Comparison of ENCODE assay signal across 22 cellular contexts in genomic region chr11:63242089-63242762, GRCh38. TPM values are rescaled to one million over a fixed set of nuclear protein-coding genes. Genes with fewer than 3 reads are reported as not detected.
DNase-seq lines count a peak whose midpoint lies in the region; ATAC-seq and TF ChIP-seq lines count a peak whose summit lies in the region.
"Had no signal": no experiment of that assay in that cellular context is flagged by ENCODE, and none has a peak within 500 bp of the region (broad histone marks: within the 10 kb centered on the region; RNA-seq: fewer than 3 reads in every experiment).

No MANE protein-coding gene starts in this region.

- peak overlapping the region; percentile 14; the same call in 1 of the 2 replicates for H3K4me3 ChIP-seq in Jurkat, Clone E6-1 (ENCODE audit: low read length)
- H3K4me3 ChIP-seq in esophagus (ENCODE audit: low read depth in 1 of 2, low read length in 2 of 2) (no peak overlapping the region), psoas muscle (no peak overlapping the region)

- no peak overlapping the region for H3K27ac Mint-ChIP-seq in activated CD4-positive, alpha-beta T cell treated with anti-CD3 and anti-CD28 coated beads for 36 hours
- peak overlapping the region in 3 of 10 donors; percentile 0 to 66 (median 3) for H3K27ac Mint-ChIP-seq in naive thymus-derived CD8-positive, alpha-beta T cell

- H3K36me3 ChIP-seq in esophagus (ENCODE audit: control insufficient read depth in 2 of 2, insufficient read depth in 2 of 2, low read length in 1 of 2) (no peaks in the 10 kb centered on the region), psoas muscle (ENCODE audit: insufficient read depth in 1 of 2, low read depth in 1 of 2) (no peaks in the 10 kb centered on the region)

- no peak for DNase-seq in activated CD4-positive, alpha-beta T cell treated with anti-CD3 and anti-CD28 coated beads for 36 hours
- DNase-seq in activated CD4-positive, alpha-beta T cell treated with anti-CD3 and anti-CD28 coated beads for 4 hours, result no peak
- DNase-seq in Jurkat, Clone E6-1 (ENCODE audit: low read depth, low spot score), result peak; percentile 85
- DNase-seq in naive thymus-derived CD8-positive, alpha-beta T cell, result peak in 2 of 10 donors; percentile 20 to 31
- DNase-seq in psoas muscle, result no peak
- no peak for DNase-seq in GM03348 (ENCODE audit: low spot score)
- DNase-seq in NCI-H1436 treated with DMSO at 0.1 percent for 48 hours (lab: John Stamatoyannopoulos, UW), result no peak
- DNase-seq: AML-193, EL, KG1, NCI-H1417, NCI-H187 treated with DMSO at 0.1 percent for 48 hours, NCI-H345, NCI-H524 treated with DMSO at 0.1 percent for 48 hours, PC-3, RPMI8226, SHP77 treated with DMSO at 0.1 percent for 48 hours, SK-N-SH had no signal

- no peak for TF ChIP-seq CTCF in psoas muscle (IDR thresholded peaks at IDR 0.05)

- peak; percentile 36 for ATAC-seq in activated CD4-positive, alpha-beta T cell treated with anti-CD3 and anti-CD28 coated beads for 36 hours
- peak; percentile 39 to 68 for ATAC-seq in naive thymus-derived CD8-positive, alpha-beta T cell
- no peak for ATAC-seq in psoas muscle
- ATAC-seq: PC-3 had no signal

- no peak overlapping the region for H3K4me3 Mint-ChIP-seq in activated CD4-positive, alpha-beta T cell treated with anti-CD3 and anti-CD28 coated beads for 36 hours
- H3K4me3 Mint-ChIP-seq in naive thymus-derived CD8-positive, alpha-beta T cell, result peak overlapping the region in 4 of 10 donors; percentile 25 to 59 (median 36)

- peaks cover 15% of the 10 kb centered on the region for H3K4me1 Mint-ChIP-seq in activated CD4-positive, alpha-beta T cell treated with anti-CD3 and anti-CD28 coated beads for 36 hours
- peaks cover 7 to 20% (median 18%) of the 10 kb centered on the region in 4 donors for H3K4me1 Mint-ChIP-seq in naive thymus-derived CD8-positive, alpha-beta T cell

- no peaks in the 10 kb centered on the region for H3K9me3 Mint-ChIP-seq in activated CD4-positive, alpha-beta T cell treated with anti-CD3 and anti-CD28 coated beads for 36 hours (ENCODE audit: low read depth)
- H3K9me3 Mint-ChIP-seq in naive thymus-derived CD8-positive, alpha-beta T cell, result peaks cover 0 to 5% (median 2%) of the 10 kb centered on the region in 9 donors

- POLR2A ChIA-PET in activated CD4-positive, alpha-beta T cell treated with anti-CD3 and anti-CD28 coated beads for 36 hours (lab: Charles Lee), result no interaction called here
- POLR2A ChIA-PET in naive thymus-derived CD8-positive, alpha-beta T cell (lab: Charles Lee), result no interaction called here

- H3K27me3 ChIP-seq in esophagus (ENCODE audit: control insufficient read depth in 1 of 2, insufficient read depth in 2 of 2, low read length in 2 of 2), result no peaks in the 10 kb centered on the region
- H3K27me3 ChIP-seq in psoas muscle (ENCODE audit: insufficient read depth in 3 of 3, low read length in 2 of 3), result peaks cover 0 to 2% (median 0%) of the 10 kb centered on the region in 3 donors

- H3K27ac ChIP-seq in esophagus (ENCODE audit: low read depth in 2 of 2, low read length in 1 of 2) (peak overlapping the region; percentile 57 to 85), psoas muscle (no peak overlapping the region)
- H3K27ac ChIP-seq: 22Rv1 had no signal

- intact Hi-C loops in activated CD4-positive, alpha-beta T cell treated with anti-CD3 and anti-CD28 coated beads for 36 hours (cut with DNase I, micrococcal nuclease), result no loop called here
- intact Hi-C loops in psoas muscle (cut with DNase I), result no loop called here

- no peaks in the 10 kb centered on the region for H3K36me3 Mint-ChIP-seq in activated CD4-positive, alpha-beta T cell treated with anti-CD3 and anti-CD28 coated beads for 36 hours (ENCODE audit: low read depth)
- H3K36me3 Mint-ChIP-seq in naive thymus-derived CD8-positive, alpha-beta T cell, result peaks cover 0 to 9% (median 0%) of the 10 kb centered on the region in 3 donors

- H3K4me1 ChIP-seq in esophagus (ENCODE audit: control insufficient read depth in 2 of 2, insufficient read depth in 2 of 2, low read length in 1 of 2) (peaks cover 4 to 11% of the 10 kb centered on the region in 2 donors), psoas muscle (no peaks in the 10 kb centered on the region)

- WGBS in esophagus, 2 donors, result 62 to 69% methylated on average over 4 of the region's 4 CpGs
- 75 to 86% (median 76%) methylated on average over 4 of the region's 4 CpGs for WGBS in psoas muscle, 3 donors

- peaks cover 12% of the 10 kb centered on the region for H3K27me3 Mint-ChIP-seq in activated CD4-positive, alpha-beta T cell treated with anti-CD3 and anti-CD28 coated beads for 36 hours
- peaks cover 3 to 22% (median 19%) of the 10 kb centered on the region in 5 donors for H3K27me3 Mint-ChIP-seq in naive thymus-derived CD8-positive, alpha-beta T cell

- CTCF ChIA-PET in activated CD4-positive, alpha-beta T cell treated with anti-CD3 and anti-CD28 coated beads for 36 hours (lab: Charles Lee), result no interaction called here

- H3K9me3 ChIP-seq in esophagus (ENCODE audit: control insufficient read depth in 2 of 2, insufficient read depth in 1 of 2, low read depth in 1 of 2, low read length in 1 of 2) (no peaks in the 10 kb centered on the region), psoas muscle (no peaks in the 10 kb centered on the region)
- H3K9me3 ChIP-seq: SK-N-SH had no signal

RNA-seq across cellular contexts. Expression of gene SLC22A25, which starts 1.2 kb away (rescaled TPM):
- total RNA-seq in activated CD4-positive, alpha-beta T cell treated with anti-CD3 and anti-CD28 coated beads for 36 hours, result not detected
- polyA plus RNA-seq in Jurkat, Clone E6-1 (2012; ENCODE audit: insufficient read depth, insufficient read length), result not detected
- polyA plus RNA-seq in esophagus, result under 1 TPM; 0.02 to 0.04 TPM
- total RNA-seq in naive thymus-derived CD8-positive, alpha-beta T cell, result not detected
- not detected for polyA plus RNA-seq in naive thymus-derived CD8-positive, alpha-beta T cell
- total RNA-seq in psoas muscle, result not detected
- not detected for polyA plus RNA-seq in psoas muscle
- total RNA-seq: H1, M059J, PC-3 had no signal
- polyA plus RNA-seq: H1, SK-N-SH had no signal

Comparison
In these comparisons a context has a peak if more than half of its experiments do, and no peak if none do; other contexts are left out.
1. ATAC-seq: peak in activated CD4-positive, alpha-beta T cell treated with anti-CD3 and anti-CD28 coated beads for 36 hours (single experiment) and naive thymus-derived CD8-positive, alpha-beta T cell (2 of 2); none in psoas muscle (0 of 4).